Comparison of ENCODE assay signal across 20 cellular contexts in the genomic region with DNA sequence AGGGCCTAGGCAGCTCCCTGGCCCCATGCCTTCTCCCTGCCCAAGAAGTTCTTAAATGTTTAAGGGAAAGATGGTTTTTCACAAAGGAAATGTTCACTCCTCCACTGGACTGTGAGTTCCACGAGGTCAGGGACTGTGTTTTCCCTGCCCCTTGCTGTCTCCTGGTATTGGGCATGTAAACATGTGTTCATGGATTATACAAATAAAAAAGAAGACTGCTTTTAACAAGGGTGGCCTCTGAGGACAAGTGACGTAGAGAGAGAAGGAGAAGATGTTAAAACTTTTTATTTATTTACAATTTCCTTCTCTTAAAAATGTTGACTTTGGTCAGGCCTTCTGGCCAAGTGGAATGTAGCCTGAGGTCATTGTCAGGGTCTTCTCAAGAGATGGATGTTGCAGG.
DNase-seq lines count a peak whose midpoint lies in the region; ATAC-seq and TF ChIP-seq lines count a peak whose summit lies in the region.
"Had no signal": no experiment of that assay in that cellular context is flagged by ENCODE, and none has a peak within 500 bp of the region (broad histone marks: within the 10 kb centered on the region; RNA-seq: fewer than 3 reads in every experiment).

No MANE protein-coding gene starts in this region.

- no TSS peak for BruUV-seq in A673 (replicated peaks; lab: Mats Ljungman, UMichigan)

- H3K27ac Mint-ChIP-seq in glutamatergic neuron (ENCODE audit: unreplicated experiment), result peak overlapping the region; percentile 21
- H3K27ac Mint-ChIP-seq in activated CD4-positive, alpha-beta memory T cell treated with anti-CD3 and anti-CD28 coated beads, Interleukin-2, amount 10 ng/mL, durations not matched to agents 7 days and 5 days, result no peak overlapping the region
- H3K27ac Mint-ChIP-seq: CD4-positive, alpha-beta memory T cell had no signal

- DNase-seq in A673 (ENCODE audit: low spot score) (no peak), SJCRH30 (no peak), glutamatergic neuron (no peak), prostate gland (ENCODE audit: low spot score) (peak; percentile 28), MG63 (no peak)
- DNase-seq in activated CD4-positive, alpha-beta memory T cell treated with anti-CD3 and anti-CD28 coated beads, Interleukin-2, amount 10 ng/mL, durations not matched to agents 7 days and 5 days, result no peak
- DNase-seq: CD4-positive, alpha-beta memory T cell; COR-L47; NCI-H1105 treated with DMSO at 0.1 percent for 48 hours; NCI-H146; NCI-H1930; NCI-H2107; NCI-H446; NCI-H524 treated with DMSO at 0.1 percent for 48 hours; NCI-H774; PC-3 had no signal

- intact Hi-C loops in A673 (cut with micrococcal nuclease; ENCODE audit: unreplicated experiment), result no loop called here
- intact Hi-C loops in prostate gland (cut with DNase I), result no loop called here

- TF ChIP-seq POLR2A in prostate gland (IDR thresholded peaks at IDR 0.05), result no peak

- 14% methylated on average over 2 of the region's 2 CpGs for WGBS in prostate gland

- no peaks in the 10 kb centered on the region for H3K36me3 Mint-ChIP-seq in glutamatergic neuron (ENCODE audit: unreplicated experiment)
- H3K36me3 Mint-ChIP-seq in activated CD4-positive, alpha-beta memory T cell treated with anti-CD3 and anti-CD28 coated beads, Interleukin-2, amount 10 ng/mL, durations not matched to agents 7 days and 5 days (ENCODE audit: low read depth), result no peaks in the 10 kb centered on the region
- H3K36me3 Mint-ChIP-seq: CD4-positive, alpha-beta memory T cell had no signal

- H3K4me1 ChIP-seq in A673 (ENCODE audit: insufficient read depth, low read length, poor library complexity, severe bottlenecking) (peaks cover 49% of the 10 kb centered on the region), SJCRH30 (peaks cover 14% of the 10 kb centered on the region), prostate gland (replicated peaks) (peaks cover 6% of the 10 kb centered on the region)

- ATAC-seq in GM21576 (IDR thresholded peaks at IDR 0.05; ENCODE audit: unreplicated experiment), result no peak
- no peak for ATAC-seq in GM19351 (IDR thresholded peaks at IDR 0.05; ENCODE audit: unreplicated experiment)
- ATAC-seq: PC-3, Right ventricle myocardium inferior had no signal

- POLR2A ChIA-PET in A673 (lab: Charles Lee; ENCODE audit: low non-redundant PET), result no interaction called here
- POLR2A ChIA-PET in activated CD4-positive, alpha-beta memory T cell treated with anti-CD3 and anti-CD28 coated beads, Interleukin-2, amount 10 ng/mL, durations not matched to agents 7 days and 5 days (lab: Charles Lee), result no interaction called here

- CTCF ChIA-PET in A673 (lab: Charles Lee), result no interaction called here
- CTCF ChIA-PET in activated CD4-positive, alpha-beta memory T cell treated with anti-CD3 and anti-CD28 coated beads, Interleukin-2, amount 10 ng/mL, durations not matched to agents 7 days and 5 days (lab: Charles Lee), result no interaction called here

- H3K27me3 Mint-ChIP-seq in glutamatergic neuron (ENCODE audit: unreplicated experiment), result peaks cover 19% of the 10 kb centered on the region
- H3K27me3 Mint-ChIP-seq in activated CD4-positive, alpha-beta memory T cell treated with anti-CD3 and anti-CD28 coated beads, Interleukin-2, amount 10 ng/mL, durations not matched to agents 7 days and 5 days, result peaks cover 8% of the 10 kb centered on the region

- no peaks in the 10 kb centered on the region for H3K27me3 ChIP-seq in A673 (replicated peaks; ENCODE audit: insufficient read depth, low read depth, low read length, poor library complexity)
- no peaks in the 10 kb centered on the region for H3K27me3 ChIP-seq in SJCRH30
- no peaks in the 10 kb centered on the region for H3K27me3 ChIP-seq in prostate gland (replicated peaks; ENCODE audit: insufficient read depth)
- H3K27me3 ChIP-seq in MG63, result no peaks in the 10 kb centered on the region
- H3K27me3 ChIP-seq: BLaER1 treated with 17β-estradiol and CSF1 and Interleukin-3, amounts not matched to agents 10 nM and 100 nM had no signal

- peaks cover 52% of the 10 kb centered on the region for H3K4me1 Mint-ChIP-seq in glutamatergic neuron (ENCODE audit: low read depth, unreplicated experiment)
- H3K4me1 Mint-ChIP-seq in activated CD4-positive, alpha-beta memory T cell treated with anti-CD3 and anti-CD28 coated beads, Interleukin-2, amount 10 ng/mL, durations not matched to agents 7 days and 5 days, result no peaks in the 10 kb centered on the region
- H3K4me1 Mint-ChIP-seq: CD4-positive, alpha-beta memory T cell had no signal

- H3K27ac ChIP-seq in A673 (ENCODE audit: low read depth, low read length, poor library complexity, severe bottlenecking) (peak overlapping the region; percentile 59), SJCRH30 (peak overlapping the region; percentile 55), prostate gland (peak overlapping the region; percentile 64 to 89)

- peak overlapping the region; percentile 37 for H3K4me3 Mint-ChIP-seq in glutamatergic neuron (ENCODE audit: unreplicated experiment)
- H3K4me3 Mint-ChIP-seq in activated CD4-positive, alpha-beta memory T cell treated with anti-CD3 and anti-CD28 coated beads, Interleukin-2, amount 10 ng/mL, durations not matched to agents 7 days and 5 days, result no peak overlapping the region
- H3K4me3 Mint-ChIP-seq: CD4-positive, alpha-beta memory T cell had no signal

- H3K9me3 Mint-ChIP-seq in glutamatergic neuron (ENCODE audit: unreplicated experiment), result peaks cover 8% of the 10 kb centered on the region
- H3K9me3 Mint-ChIP-seq in activated CD4-positive, alpha-beta memory T cell treated with anti-CD3 and anti-CD28 coated beads, Interleukin-2, amount 10 ng/mL, durations not matched to agents 7 days and 5 days, result no peaks in the 10 kb centered on the region
- H3K9me3 Mint-ChIP-seq: CD4-positive, alpha-beta memory T cell had no signal

- TF ChIP-seq CTCF in A673 (conservative IDR thresholded peaks at IDR 0.05; ENCODE audit: low read depth, low read length) (no peak), glutamatergic neuron (IDR thresholded peaks at IDR 0.05; ENCODE audit: partially characterized antibody, unreplicated experiment) (no peak), prostate gland (IDR thresholded peaks at IDR 0.05) (no peak)

- H3K36me3 ChIP-seq in A673 (ENCODE audit: insufficient read depth, low read length, poor library complexity, severe bottlenecking), result no peaks in the 10 kb centered on the region
- H3K36me3 ChIP-seq in SJCRH30, result no peaks in the 10 kb centered on the region
- no peaks in the 10 kb centered on the region for H3K36me3 ChIP-seq in prostate gland
- H3K36me3 ChIP-seq in MG63, result no peaks in the 10 kb centered on the region
- H3K36me3 ChIP-seq: BLaER1 treated with 17β-estradiol and CSF1 and Interleukin-3, amounts not matched to agents 10 nM and 100 nM had no signal

- H3K9me3 ChIP-seq in A673 (ENCODE audit: low read depth, low read length, poor library complexity, severe bottlenecking), result no peaks in the 10 kb centered on the region
- no peaks in the 10 kb centered on the region for H3K9me3 ChIP-seq in SJCRH30 (replicated peaks)
- no peaks in the 10 kb centered on the region for H3K9me3 ChIP-seq in prostate gland
- H3K9me3 ChIP-seq in MG63, result no peaks in the 10 kb centered on the region
- H3K9me3 ChIP-seq: BLaER1 treated with 17β-estradiol and CSF1 and Interleukin-3, amounts not matched to agents 10 nM and 100 nM had no signal

- H3K4me3 ChIP-seq in A673 (ENCODE audit: low read depth, low read length, poor library complexity, severe bottlenecking) (no peak overlapping the region), SJCRH30 (no peak overlapping the region), prostate gland (no peak overlapping the region), MG63 (no peak overlapping the region)
- H3K4me3 ChIP-seq: BLaER1 treated with 17β-estradiol and CSF1 and Interleukin-3, amounts not matched to agents 10 nM and 100 nM had no signal
